8 cellular contexts compared by ENCODE assay signal in the genomic region with DNA sequence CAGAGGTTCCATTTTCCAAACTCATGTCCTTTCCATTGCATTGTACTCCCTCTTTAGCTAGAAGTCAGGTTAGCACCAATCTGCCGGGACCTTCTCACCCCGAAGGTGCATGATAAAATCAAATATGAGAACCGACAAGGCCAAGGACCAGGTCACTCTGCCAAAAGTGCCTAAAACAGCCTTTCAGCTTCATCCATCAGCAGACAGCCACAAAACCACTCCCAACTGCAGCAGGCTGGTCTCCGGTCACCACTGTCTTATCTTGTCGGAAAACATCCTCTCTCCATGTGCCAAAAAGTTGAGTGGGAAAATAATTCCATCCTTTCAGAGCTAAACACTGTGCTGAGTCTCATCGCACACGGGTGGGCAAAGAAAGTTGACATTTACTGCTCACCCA. TPM values are rescaled to one million over a fixed set of nuclear protein-coding genes. Genes with fewer than 3 reads are reported as not detected.
DNase-seq lines count a peak whose midpoint lies in the region; ATAC-seq and TF ChIP-seq lines count a peak whose summit lies in the region.

No MANE protein-coding gene starts in this region.

- no peak for ATAC-seq in GM21717 (IDR thresholded peaks at IDR 0.05; ENCODE audit: unreplicated experiment)
- no peak for ATAC-seq in left colon

- POLR2A ChIA-PET in A673 (lab: Charles Lee; ENCODE audit: low non-redundant PET): no interaction called here

- H3K27me3 ChIP-seq in A673 (replicated peaks; ENCODE audit: insufficient read depth, low read depth, low read length, poor library complexity) (no peaks in the 10 kb centered on the region), HUES48 (ENCODE audit: control insufficient read depth, insufficient read depth, low read length) (no peaks in the 10 kb centered on the region), brain microvascular endothelial cell (replicated peaks) (no peaks in the 10 kb centered on the region), muscle layer of colon (ENCODE audit: control insufficient read depth in 1 of 2, insufficient read depth in 2 of 2, low read length in 2 of 2) (no peaks in the 10 kb centered on the region)

- no peak for DNase-seq in A673 (ENCODE audit: low spot score)
- no peak for DNase-seq in brain microvascular endothelial cell
- no peak for DNase-seq in left colon
- DNase-seq in NCI-H128 (lab: John Stamatoyannopoulos, UW; ENCODE audit: unreplicated experiment): no peak
- no peak for DNase-seq in NCI-H2081 treated with DMSO at 0.1 percent for 48 hours (lab: John Stamatoyannopoulos, UW)

- TSS peak; percentile 45 for BruUV-seq in A673 (replicated peaks; lab: Mats Ljungman, UMichigan)

- CTCF ChIA-PET in A673 (lab: Charles Lee): no interaction called here

- intact Hi-C loops in A673 (cut with micrococcal nuclease; ENCODE audit: unreplicated experiment) (no loop called here), left colon (cut with DNase I, micrococcal nuclease) (no loop called here)

- H3K9ac ChIP-seq in HUES48 (ENCODE audit: low read depth, low read length) (no peak overlapping the region), muscle layer of colon (ENCODE audit: low read length) (no peak overlapping the region)

- no peak for TF ChIP-seq CTCF in A673 (conservative IDR thresholded peaks at IDR 0.05; ENCODE audit: low read depth, low read length)
- no peak for TF ChIP-seq CTCF in brain microvascular endothelial cell (IDR thresholded peaks at IDR 0.05; ENCODE audit: low read depth, low read length, missing control alignments)

- H3K9me3 ChIP-seq in A673 (ENCODE audit: low read depth, low read length, poor library complexity, severe bottlenecking) (no peaks in the 10 kb centered on the region), HUES48 (ENCODE audit: control insufficient read depth, insufficient read depth, low read length) (no peaks in the 10 kb centered on the region), muscle layer of colon (ENCODE audit: low read length) (no peaks in the 10 kb centered on the region)

- no peaks in the 10 kb centered on the region for H3K36me3 ChIP-seq in A673 (ENCODE audit: insufficient read depth, low read length, poor library complexity, severe bottlenecking)
- no peaks in the 10 kb centered on the region for H3K36me3 ChIP-seq in HUES48 (ENCODE audit: control insufficient read depth, insufficient read depth, low read length)
- H3K36me3 ChIP-seq in brain microvascular endothelial cell (replicated peaks): no peaks in the 10 kb centered on the region
- no peaks in the 10 kb centered on the region for H3K36me3 ChIP-seq in muscle layer of colon (ENCODE audit: insufficient read depth, low read length)

- in situ Hi-C loops in brain microvascular endothelial cell (cut with HindIII; ENCODE audit: low pct_ligation_motif_present, low sequenced_read_pairs): no loop called here

- H3K4me3 ChIP-seq in A673 (ENCODE audit: low read depth, low read length, poor library complexity, severe bottlenecking) (peak overlapping the region; percentile 94), HUES48 (ENCODE audit: low read depth, low read length) (peak overlapping the region; percentile 78), brain microvascular endothelial cell (ENCODE audit: low read depth, low read length) (peak overlapping the region; percentile 80), muscle layer of colon (ENCODE audit: low read depth in 1 of 2, low read length in 2 of 2) (peak overlapping the region in 1 of 2 donors; percentile 66)

- H3K4me1 ChIP-seq in A673 (ENCODE audit: insufficient read depth, low read length, poor library complexity, severe bottlenecking): peaks cover 13% of the 10 kb centered on the region
- H3K4me1 ChIP-seq in HUES48 (ENCODE audit: control insufficient read depth, insufficient read depth, low read length): peaks cover 28% of the 10 kb centered on the region; the same call in 1 of the 2 replicates
- H3K4me1 ChIP-seq in muscle layer of colon (ENCODE audit: insufficient read depth, low read length): peaks cover 23% of the 10 kb centered on the region

- H3K27ac ChIP-seq in A673 (ENCODE audit: low read depth, low read length, poor library complexity, severe bottlenecking) (no peak overlapping the region), HUES48 (ENCODE audit: low read depth, low read length) (no peak overlapping the region), brain microvascular endothelial cell (no peak overlapping the region), muscle layer of colon (ENCODE audit: low read depth, low read length) (peak overlapping the region; percentile 7)

RNA-seq across cellular contexts. Expression of gene PI4KA, which starts 1.4 kb away (rescaled TPM):
- total RNA-seq in A673 (2021) (71.6 and 74.9 TPM in 2 replicates), left colon (10 to 100 TPM; 77.3 to 82.4 TPM)

RNA-seq across cellular contexts. Expression of gene SNAP29, which starts 1.6 kb away (rescaled TPM):
- total RNA-seq in A673 (2021): 34.0 and 35.3 TPM in 2 replicates
- 10 to 100 TPM; 26.3 to 30.3 TPM for total RNA-seq in left colon

RNA-seq across cellular contexts. Expression of gene CRKL, which starts 60.0 kb away (rescaled TPM):
- total RNA-seq in A673 (2021) (79.0 and 82.5 TPM in 2 replicates), left colon (10 to 100 TPM; 51.3 to 60.9 TPM)
